1 cellular context compared by ENCODE assay signal in the genomic region with DNA sequence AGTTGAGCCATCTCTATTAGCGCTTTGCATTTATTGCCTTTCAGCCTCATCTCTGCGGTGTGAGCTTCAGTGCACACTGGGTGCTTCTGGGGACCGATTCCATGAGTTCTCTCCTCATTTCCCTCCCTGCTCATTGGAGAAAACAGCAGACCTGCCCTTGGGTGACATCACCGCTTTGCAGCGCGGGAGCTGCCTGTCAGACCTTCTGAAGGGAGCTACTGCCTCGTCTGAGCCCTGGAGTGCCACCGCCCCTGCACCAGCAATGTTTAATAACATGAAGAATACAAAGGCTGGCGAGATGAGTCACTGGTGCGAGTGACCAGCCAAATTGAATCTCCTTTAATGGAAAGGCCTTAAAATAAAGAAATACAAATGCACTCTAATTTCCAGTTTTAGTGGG.
A peak's percentile ranks its signal among the peaks of the same experiment; 100 is the strongest.
TF ChIP-seq lines count a peak whose summit lies in the region.

No MANE protein-coding gene starts in this region.

TF ChIP-seq in HEK293, 187 proteins besides CTCF, POLR2A, EP300 and RAD21 (continued from another document):
- no peak for TF ChIP-seq REST (tag by site-specific recombination; IDR thresholded peaks at IDR 0.05)
- TF ChIP-seq GLI2 (tag by site-specific recombination; IDR thresholded peaks at IDR 0.05; ENCODE audit: borderline replicate concordance, low read depth), result no peak
- no peak for TF ChIP-seq ZNF426 (tag by site-specific recombination; IDR thresholded peaks at IDR 0.05)
- TF ChIP-seq SCRT1 (tag by site-specific recombination; IDR thresholded peaks at IDR 0.05; ENCODE audit: borderline replicate concordance), result no peak
- TF ChIP-seq OSR2 (tag by site-specific recombination; IDR thresholded peaks at IDR 0.05), result peak; percentile 80
- TF ChIP-seq KLF1 (tag by site-specific recombination; IDR thresholded peaks at IDR 0.05), result no peak
- TF ChIP-seq EGR2 (tag by site-specific recombination; IDR thresholded peaks at IDR 0.05; ENCODE audit: low read depth), result no peak
- TF ChIP-seq, protein P1, sequence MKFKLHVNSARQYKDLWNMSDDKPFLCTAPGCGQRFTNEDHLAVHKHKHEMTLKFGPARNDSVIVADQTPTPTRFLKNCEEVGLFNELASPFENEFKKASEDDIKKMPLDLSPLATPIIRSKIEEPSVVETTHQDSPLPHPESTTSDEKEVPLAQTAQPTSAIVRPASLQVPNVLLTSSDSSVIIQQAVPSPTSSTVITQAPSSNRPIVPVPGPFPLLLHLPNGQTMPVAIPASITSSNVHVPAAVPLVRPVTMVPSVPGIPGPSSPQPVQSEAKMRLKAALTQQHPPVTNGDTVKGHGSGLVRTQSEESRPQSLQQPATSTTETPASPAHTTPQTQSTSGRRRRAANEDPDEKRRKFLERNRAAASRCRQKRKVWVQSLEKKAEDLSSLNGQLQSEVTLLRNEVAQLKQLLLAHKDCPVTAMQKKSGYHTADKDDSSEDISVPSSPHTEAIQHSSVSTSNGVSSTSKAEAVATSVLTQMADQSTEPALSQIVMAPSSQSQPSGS (tag by site-specific recombination; IDR thresholded peaks at IDR 0.05; ENCODE audit: low read depth), result peak; percentile 55
- no peak for TF ChIP-seq ZNF654 (tag by site-specific recombination; IDR thresholded peaks at IDR 0.05; ENCODE audit: low read depth)
- peak; percentile 32; the same call in 1 of the 2 replicates for TF ChIP-seq ZBTB17 (tag by site-specific recombination; IDR thresholded peaks at IDR 0.05)
- no peak for TF ChIP-seq ZNF280C (tag by site-specific recombination; IDR thresholded peaks at IDR 0.05)
- TF ChIP-seq ZNF561 (tag by site-specific recombination; IDR thresholded peaks at IDR 0.05; ENCODE audit: borderline replicate concordance), result no peak
- TF ChIP-seq ZBTB1 (tag by site-specific recombination; IDR thresholded peaks at IDR 0.05), result no peak
- TF ChIP-seq HOXA7 (CRISPR knock-in tag; IDR thresholded peaks at IDR 0.05; ENCODE audit: borderline replicate concordance), result no peak
- no peak for TF ChIP-seq KLF8 (tag by site-specific recombination; IDR thresholded peaks at IDR 0.05)
- no peak for TF ChIP-seq ZNF843 (tag by site-specific recombination; IDR thresholded peaks at IDR 0.05)
- TF ChIP-seq ZNF76 (tag by site-specific recombination; IDR thresholded peaks at IDR 0.05; ENCODE audit: borderline replicate concordance, low read depth), result no peak
- no peak for TF ChIP-seq ZNF221 (tag by site-specific recombination; IDR thresholded peaks at IDR 0.05; ENCODE audit: borderline replicate concordance)
- TF ChIP-seq TSHZ1 (tag by site-specific recombination; IDR thresholded peaks at IDR 0.05; ENCODE audit: borderline replicate concordance), result 0 out of 2 replicates have a peak, but pooled peaks have one; percentile 20
- TF ChIP-seq ZNF341 (tag by site-specific recombination; IDR thresholded peaks at IDR 0.05; ENCODE audit: low read depth), result no peak
- TF ChIP-seq SETDB1 (IDR thresholded peaks at IDR 0.05; ENCODE audit: insufficient read length, low read length), result no peak
- TF ChIP-seq ZNF169 (tag by site-specific recombination; IDR thresholded peaks at IDR 0.05), result no peak
- 0 out of 2 replicates have a peak, but pooled peaks have one; percentile 6 for TF ChIP-seq ZFHX2 (tag by site-specific recombination; conservative IDR thresholded peaks at IDR 0.05)
TF ChIP-seq in HEK293: peak in this region for 8.
